Comparison of ENCODE assay signal across 19 cellular contexts in genomic region chr4:106418444-106418843, GRCh38. TPM values are rescaled to one million over a fixed set of nuclear protein-coding genes. Genes with fewer than 3 reads are reported as not detected.
A peak's percentile ranks its signal among the peaks of the same experiment; 100 is the strongest.
DNase-seq lines count a peak whose midpoint lies in the region; ATAC-seq and TF ChIP-seq lines count a peak whose summit lies in the region.
"Had no signal": no experiment of that assay in that cellular context is flagged by ENCODE, and none has a peak within 500 bp of the region (broad histone marks: within the 10 kb centered on the region; RNA-seq: fewer than 3 reads in every experiment).

No MANE protein-coding gene starts in this region.

- H3K4me1 Mint-ChIP-seq in endodermal cell (peaks cover 18% of the 10 kb centered on the region), osteocyte (ENCODE audit: unreplicated experiment) (peaks cover 29% of the 10 kb centered on the region), mesothelial cell of epicardium (peaks cover 23% of the 10 kb centered on the region)
- no peaks in the 10 kb centered on the region for H3K4me1 Mint-ChIP-seq in activated naive CD8-positive, alpha-beta T cell treated with anti-CD3 and anti-CD28 coated beads, Interleukin-2, amount 50 U/mL, for 24 hours
- H3K4me1 Mint-ChIP-seq: CD4-positive, alpha-beta memory T cell had no signal

- no peak overlapping the region for H3K4me3 Mint-ChIP-seq in endodermal cell
- no peak overlapping the region for H3K4me3 Mint-ChIP-seq in osteocyte (ENCODE audit: unreplicated experiment)
- no peak overlapping the region for H3K4me3 Mint-ChIP-seq in mesothelial cell of epicardium
- no peak overlapping the region for H3K4me3 Mint-ChIP-seq in activated naive CD8-positive, alpha-beta T cell treated with anti-CD3 and anti-CD28 coated beads, Interleukin-2, amount 50 U/mL, for 24 hours
- H3K4me3 Mint-ChIP-seq: CD4-positive, alpha-beta memory T cell had no signal

- no peak for ATAC-seq in activated naive CD8-positive, alpha-beta T cell treated with anti-CD3 and anti-CD28 coated beads, Interleukin-2, amount 50 U/mL, for 24 hours

- H3K9me2 ChIP-seq in GM23248 (ENCODE audit: insufficient read depth): no peaks in the 10 kb centered on the region

- TF ChIP-seq CTCF in endodermal cell (conservative IDR thresholded peaks at IDR 0.05): no peak
- no peak for TF ChIP-seq CTCF in osteocyte (IDR thresholded peaks at IDR 0.05)
- TF ChIP-seq CTCF in mesothelial cell of epicardium (IDR thresholded peaks at IDR 0.05; ENCODE audit: unreplicated experiment): no peak
- no peak for TF ChIP-seq CTCF in tibial artery (IDR thresholded peaks at IDR 0.05)

- H3K27me3 Mint-ChIP-seq in endodermal cell (ENCODE audit: insufficient read depth): peaks cover 47% of the 10 kb centered on the region
- H3K27me3 Mint-ChIP-seq in osteocyte (ENCODE audit: unreplicated experiment): no peaks in the 10 kb centered on the region
- no peaks in the 10 kb centered on the region for H3K27me3 Mint-ChIP-seq in mesothelial cell of epicardium (ENCODE audit: low read depth)
- peaks cover 7% of the 10 kb centered on the region for H3K27me3 Mint-ChIP-seq in activated naive CD8-positive, alpha-beta T cell treated with anti-CD3 and anti-CD28 coated beads, Interleukin-2, amount 50 U/mL, for 24 hours

- H3K27me3 ChIP-seq in GM23248 (replicated peaks; ENCODE audit: insufficient read depth) (no peaks in the 10 kb centered on the region), endodermal cell (ENCODE audit: control insufficient read depth, insufficient read depth, low read length, poor library complexity, severe bottlenecking) (peaks cover 70% of the 10 kb centered on the region), tibial artery (no peaks in the 10 kb centered on the region)

- H3K4me1 ChIP-seq in GM23248 (ENCODE audit: insufficient read depth) (peaks cover 39% of the 10 kb centered on the region), endodermal cell (ENCODE audit: control insufficient read depth, insufficient read depth, low read length) (no peaks in the 10 kb centered on the region), tibial artery (peaks cover 0 to 17% (median 0%) of the 10 kb centered on the region in 4 donors)

- H3K36me3 ChIP-seq in GM23248 (ENCODE audit: low read depth): no peaks in the 10 kb centered on the region
- no peaks in the 10 kb centered on the region for H3K36me3 ChIP-seq in endodermal cell (ENCODE audit: control insufficient read depth, insufficient read depth, low read length)
- H3K36me3 ChIP-seq in tibial artery: no peaks in the 10 kb centered on the region

- no peaks in the 10 kb centered on the region for H3K79me2 ChIP-seq in GM23248 (ENCODE audit: insufficient read depth)

- H3K9me3 ChIP-seq in GM23248 (ENCODE audit: low read depth) (no peaks in the 10 kb centered on the region), endodermal cell (ENCODE audit: control insufficient read depth, low read length) (peaks cover 4% of the 10 kb centered on the region), tibial artery (no peaks in the 10 kb centered on the region)

- H3K27ac Mint-ChIP-seq in endodermal cell (no peak overlapping the region), osteocyte (ENCODE audit: unreplicated experiment) (peak overlapping the region; percentile 21), mesothelial cell of epicardium (no peak overlapping the region)
- H3K27ac Mint-ChIP-seq in activated naive CD8-positive, alpha-beta T cell treated with anti-CD3 and anti-CD28 coated beads, Interleukin-2, amount 50 U/mL, for 24 hours: no peak overlapping the region
- H3K27ac Mint-ChIP-seq: CD4-positive, alpha-beta memory T cell had no signal

- peaks cover 22% of the 10 kb centered on the region for H3F3A ChIP-seq in GM23248 (ENCODE audit: insufficient read depth)

- H3K36me3 Mint-ChIP-seq in endodermal cell (ENCODE audit: low read depth): no peaks in the 10 kb centered on the region
- H3K36me3 Mint-ChIP-seq in osteocyte (ENCODE audit: unreplicated experiment): no peaks in the 10 kb centered on the region
- no peaks in the 10 kb centered on the region for H3K36me3 Mint-ChIP-seq in mesothelial cell of epicardium
- no peaks in the 10 kb centered on the region for H3K36me3 Mint-ChIP-seq in activated naive CD8-positive, alpha-beta T cell treated with anti-CD3 and anti-CD28 coated beads, Interleukin-2, amount 50 U/mL, for 24 hours (ENCODE audit: low read depth)
- H3K36me3 Mint-ChIP-seq: CD4-positive, alpha-beta memory T cell had no signal

- H3K27ac ChIP-seq in GM23248 (no peak overlapping the region), endodermal cell (ENCODE audit: low read depth, low read length) (no peak overlapping the region), tibial artery (no peak overlapping the region)

- no peaks in the 10 kb centered on the region for H4K20me1 ChIP-seq in GM23248 (ENCODE audit: insufficient read depth)

- WGBS in GM23248 (ENCODE audit: low coverage in 1 of 2, low lambda C conversion rate in 2 of 2, missing lambda C conversion rate in 2 of 2), 2 experiments: 57 to 63% methylated on average over 1 of the region's 1 CpG
- WGBS in endodermal cell (ENCODE audit: insufficient coverage in 1 of 2, insufficient read length in 1 of 2), 2 experiments: 61 to 83% methylated on average over 1 of the region's 1 CpG

- H3K4me3 ChIP-seq in GM23248 (no peak overlapping the region), endodermal cell (ENCODE audit: low read length) (no peak overlapping the region), tibial artery (no peak overlapping the region)

- no peak overlapping the region for H3K4me2 ChIP-seq in GM23248 (ENCODE audit: unreplicated experiment)

- intact Hi-C loops in tibial artery (cut with DNase I; ENCODE audit: low total_unique reads): no loop called here

- peak overlapping the region; percentile 10; the same call in 1 of the 2 replicates for H2AFZ ChIP-seq in GM23248

- in situ Hi-C loops in GM23248 (cut with MboI): no loop called here

- H3K9ac ChIP-seq in GM23248: no peak overlapping the region
- no peak overlapping the region for H3K9ac ChIP-seq in endodermal cell (ENCODE audit: extremely low read depth, low read length, poor library complexity, severe bottlenecking)

- no peak for DNase-seq in GM23248
- DNase-seq in SK-N-DZ (ENCODE audit: low spot score): peak; percentile 97
- peak; percentile 54 for DNase-seq in endodermal cell
- DNase-seq in osteocyte (ENCODE audit: extremely low spot score, unreplicated experiment): no peak
- no peak for DNase-seq in mesothelial cell of epicardium (ENCODE audit: low spot score in 2 of 2, unreplicated experiment in 2 of 2)
- no peak for DNase-seq in activated naive CD8-positive, alpha-beta T cell treated with anti-CD3 and anti-CD28 coated beads, Interleukin-2, amount 50 U/mL, for 24 hours
- DNase-seq in NCI-H774 (lab: John Stamatoyannopoulos, UW): no peak
- DNase-seq in tibial artery: no peak
- DNase-seq: C1 segment of cervical spinal cord; CD4-positive, alpha-beta memory T cell; COR-L47; DMS153; DND-41; H7; HCEC 1CT had no signal

- H3K9me3 Mint-ChIP-seq in endodermal cell: no peaks in the 10 kb centered on the region
- no peaks in the 10 kb centered on the region for H3K9me3 Mint-ChIP-seq in osteocyte (ENCODE audit: unreplicated experiment)
- peaks cover 4% of the 10 kb centered on the region for H3K9me3 Mint-ChIP-seq in mesothelial cell of epicardium
- no peaks in the 10 kb centered on the region for H3K9me3 Mint-ChIP-seq in activated naive CD8-positive, alpha-beta T cell treated with anti-CD3 and anti-CD28 coated beads, Interleukin-2, amount 50 U/mL, for 24 hours

RNA-seq across cellular contexts. Expression of gene GIMD1, which starts 49.9 kb away (rescaled TPM):
- total RNA-seq in GM23248 (2014; rRNA removed; shearing (Covaris generic)): not detected in 2 replicates
- 0.32 TPM in 1 of 2 replicates, not detected in the other for polyA plus RNA-seq in GM23248 (2016; fragmentation: Nextera tagmentation; extraction: Ambion mirVana)
- polyA plus RNA-seq in SK-N-DZ (2014; cell fraction: cytosol; rRNA removed): not detected in 2 replicates
- not detected in 2 replicates for polyA plus RNA-seq in SK-N-DZ (2014; cell fraction: nucleus; rRNA removed)
- total RNA-seq in endodermal cell (not detected), osteocyte (not detected in 2 replicates), mesothelial cell of epicardium (not detected in 3 replicates)
- not detected for polyA plus RNA-seq in endodermal cell (2013, experiment 1 of 2)
- polyA plus RNA-seq in endodermal cell (2013, experiment 2 of 2): not detected
- total RNA-seq: A172; A673; CD4-positive, alpha-beta memory T cell; H1; H7 had no signal
- polyA plus RNA-seq: BJ; CD4-positive, alpha-beta memory T cell; H1 had no signal

Comparison
In these comparisons a context has a peak if more than half of its experiments do, and no peak if none do; other contexts are left out.
1. DNase-seq: peak in SK-N-DZ (single experiment) and endodermal cell (single experiment); none in GM23248 (single experiment), osteocyte (single experiment), mesothelial cell of epicardium (0 of 2), activated naive CD8-positive, alpha-beta T cell treated with anti-CD3 and anti-CD28 coated beads, Interleukin-2, amount 50 U/mL, for 24 hours (single experiment), NCI-H774 (single experiment) and tibial artery (0 of 2).